8 cellular contexts compared by ENCODE assay signal in the genomic region with DNA sequence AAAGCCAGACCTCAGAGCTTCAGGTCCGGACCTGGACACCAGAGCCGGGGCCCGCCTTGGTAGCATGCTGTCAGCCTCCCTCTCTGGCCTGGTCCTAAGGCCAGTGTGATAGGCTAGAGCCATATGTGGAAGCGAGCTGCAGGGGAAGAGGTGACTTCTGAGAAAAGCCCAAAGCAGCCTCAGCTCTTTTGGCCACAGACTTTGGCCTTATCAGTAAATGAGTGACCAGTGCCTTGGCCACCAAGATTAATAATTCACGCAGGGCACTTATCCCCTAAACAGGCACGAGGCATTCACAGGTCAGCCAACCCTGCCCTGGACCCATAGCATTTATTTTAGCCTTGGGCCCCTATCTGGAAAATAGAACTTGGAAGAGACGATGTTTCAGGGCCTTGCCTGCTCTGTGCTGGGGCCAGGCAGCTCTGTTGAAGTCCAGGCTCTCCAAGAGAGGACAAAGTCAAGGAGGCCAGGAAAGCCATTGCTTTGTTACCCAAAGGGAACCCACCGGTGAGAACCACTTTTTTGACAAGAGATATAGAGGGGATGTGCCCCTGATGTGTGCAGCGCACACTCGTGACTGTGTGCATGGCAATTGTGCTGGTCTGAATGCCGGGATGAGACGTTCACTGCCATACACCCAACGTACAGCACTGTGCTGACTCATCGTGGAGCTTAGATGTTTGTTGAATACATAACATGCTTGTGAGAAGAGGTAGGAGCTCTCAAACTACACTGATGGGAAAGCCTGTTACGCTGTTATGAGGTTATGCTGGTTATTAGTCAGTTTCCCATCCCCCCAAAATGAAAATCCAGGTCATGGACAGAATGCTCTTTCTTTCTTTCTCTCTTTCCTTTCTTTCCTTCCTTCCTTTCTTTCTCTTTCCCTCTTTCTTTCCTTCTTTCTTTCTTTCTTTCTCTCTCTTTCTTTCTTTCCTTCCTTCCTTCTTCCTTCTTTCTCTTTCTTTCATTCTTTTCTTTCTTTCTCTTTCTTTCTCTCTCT. TPM values are rescaled to one million over a fixed set of nuclear protein-coding genes. Genes with fewer than 3 reads are reported as not detected.
DNase-seq lines count a peak whose midpoint lies in the region; ATAC-seq, FAIRE-seq and TF ChIP-seq lines count a peak whose summit lies in the region.

No MANE protein-coding gene starts in this region.

- POLR2A ChIA-PET in WTC11 (lab: Charles Lee) = interaction anchor here (0.6 to 1.6 kb wide), 2 partner anchors 23 to 66 kb away, joined by 5 read pairs; no protein-coding TSS in a partner anchor
- POLR2A ChIA-PET in HepG2 (lab: Yijun Ruan, JAX) = interaction anchor here (0.6 to 4.9 kb wide), 36 partner anchors 11 to 305 kb away, joined by 3 to 239 read pairs (median 8); partner anchors contain the start of genes B4GALT7, F12, FGFR4 and GRK6

- intact Hi-C loops in HepG2 (cut with micrococcal nuclease; ENCODE audit: unreplicated experiment) = loop anchor here (1.0 kb wide), 1 partner anchor 8 kb away; no protein-coding TSS in a partner anchor

- TF ChIP-seq POLR2A in GM12892 (IDR thresholded peaks at IDR 0.05; ENCODE audit: low read depth, low read length) (no peak), HepG2 (IDR thresholded peaks at IDR 0.05; ENCODE audit: insufficient read depth in 1 of 2, low read depth in 2 of 2, low read length in 2 of 2) (peak in 1 of 2 experiments; percentile 92; a peak in 2 of 4 replicates)

- H3K27ac ChIP-seq in HepG2 (ENCODE audit: extremely low read length, insufficient read depth, low read length) = peak overlapping the region; percentile 98

- peak overlapping the region; percentile 86 for H3K9ac ChIP-seq in HepG2 (ENCODE audit: insufficient read depth, low read depth, low read length)

- FAIRE-seq in GM12892 (lab: Jason Lieb, UNC) = peak; percentile 83
- FAIRE-seq in HepG2 (lab: Jason Lieb, UNC) = peak; percentile 97

- H3K4me1 ChIP-seq in HepG2 (ENCODE audit: insufficient read depth, low read length) = peaks cover 96% of the 10 kb centered on the region

- peaks cover 0 to 2% of the 10 kb centered on the region in 2 experiments; a peak in 1 of 5 replicates for H3K27me3 ChIP-seq in HepG2 (ENCODE audit: control insufficient read depth in 1 of 2, insufficient read depth in 2 of 2, low read length in 2 of 2)

- H3K4me3 Mint-ChIP-seq in WTC11 (no peak overlapping the region), mesothelial cell of epicardium (no peak overlapping the region)

- peak; percentile 13; the same call in 1 of the 2 replicates for TF ChIP-seq RAD21 in HepG2 (CRISPR knock-in tag; IDR thresholded peaks at IDR 0.05)

- no peaks in the 10 kb centered on the region for H4K20me1 ChIP-seq in HepG2 (ENCODE audit: insufficient read depth, low read length)

- H3K4me3 ChIP-seq in HepG2 (replicated peaks in 1 of 3; ENCODE audit: insufficient read depth in 1 of 3, low read depth in 2 of 3, low read length in 3 of 3) = peak overlapping the region; percentile 35 to 71 (median 35); a peak in 5 of 6 replicates

- H3K4me1 Mint-ChIP-seq in WTC11 (peaks cover 24% of the 10 kb centered on the region), mesothelial cell of epicardium (no peaks in the 10 kb centered on the region)

- WGBS in HepG2 (ENCODE audit: low lambda C conversion rate) = 0% methylated on average over 9 of the region's 15 CpGs

- TSS peak; percentile 99 for BruUV-seq in HepG2 (replicated peaks; lab: Mats Ljungman, UMichigan)

- peak overlapping the region; percentile 89 for H3K4me2 ChIP-seq in HepG2 (ENCODE audit: low read depth, low read length)

- no peak; a peak in 1 of 4 replicates for TF ChIP-seq EP300 in HepG2 (IDR thresholded peaks at IDR 0.05; ENCODE audit: low read depth in 2 of 2, low read length in 2 of 2)
- TF ChIP-seq EP300 in HepG2 (CRISPR knock-in tag; IDR thresholded peaks at IDR 0.05; ENCODE audit: borderline replicate concordance) = no peak

- in situ Hi-C loops in HepG2 (cut with HindIII; ENCODE audit: extremely low pct_ligation_motif_present, low pct_unique_long_range_greater_than_20kb) = no loop called here

- no peak for TF ChIP-seq CTCF in WTC11 (IDR thresholded peaks at IDR 0.05)
- no peak for TF ChIP-seq CTCF in HepG2 (CRISPR knock-in tag; IDR thresholded peaks at IDR 0.05)
- TF ChIP-seq CTCF in mesothelial cell of epicardium (IDR thresholded peaks at IDR 0.05; ENCODE audit: unreplicated experiment) = no peak

- H3K79me2 ChIP-seq in HepG2 (ENCODE audit: insufficient read depth, low read length) = no peaks in the 10 kb centered on the region

- ATAC-seq in HG02943 (IDR thresholded peaks at IDR 0.05; ENCODE audit: low read depth, unreplicated experiment) (peak; percentile 65), WTC11 (no peak), HepG2 (peak; percentile 89), HG03039 (IDR thresholded peaks at IDR 0.05; ENCODE audit: unreplicated experiment) (no peak)

- peaks cover 18% of the 10 kb centered on the region for H3K27me3 Mint-ChIP-seq in WTC11 (ENCODE audit: low read depth)
- H3K27me3 Mint-ChIP-seq in mesothelial cell of epicardium (ENCODE audit: low read depth) = no peaks in the 10 kb centered on the region

- H3K36me3 ChIP-seq in HepG2 (replicated peaks in 1 of 2; ENCODE audit: control insufficient read depth in 1 of 2, insufficient read depth in 2 of 2, low read length in 2 of 2) = no peaks in the 10 kb centered on the region

- H3K9me3 Mint-ChIP-seq in WTC11 = no peaks in the 10 kb centered on the region
- H3K9me3 Mint-ChIP-seq in mesothelial cell of epicardium = no peaks in the 10 kb centered on the region

- CTCF ChIA-PET in WTC11 (lab: Charles Lee) (interaction anchor here (0.5 to 4.6 kb wide), 9 partner anchors 9 to 198 kb away, joined by 3 to 52 read pairs (median 5); no protein-coding TSS in a partner anchor), HepG2 (lab: Yijun Ruan, JAX; ENCODE audit: low intra/inter-chr PET ratio, low total read pairs) (interaction anchor here (1.0 kb wide), 1 partner anchor 75 kb away, joined by 3 read pairs; no protein-coding TSS in a partner anchor)

- H3K9me3 ChIP-seq in HepG2 (ENCODE audit: low read length) = no peaks in the 10 kb centered on the region

- DNase-seq in GM12892 (ENCODE audit: insufficient read length) (no peak), WTC11 (ENCODE audit: low spot score) (no peak), HepG2 (ENCODE audit: low spot score) (peak; percentile 94), NCI-H1105 treated with DMSO at 0.1 percent for 48 hours (lab: John Stamatoyannopoulos, UW) (no peak), GDM1 (lab: John Stamatoyannopoulos, UW) (no peak), mesothelial cell of epicardium (ENCODE audit: low spot score in 2 of 2, unreplicated experiment in 2 of 2) (no peak)

- H3K27ac Mint-ChIP-seq in WTC11 (no peak overlapping the region), mesothelial cell of epicardium (no peak overlapping the region)

- H2AFZ ChIP-seq in HepG2 (ENCODE audit: low read length) = no peak overlapping the region

- H3K36me3 Mint-ChIP-seq in WTC11 (no peaks in the 10 kb centered on the region), mesothelial cell of epicardium (no peaks in the 10 kb centered on the region)

RNA-seq across cellular contexts. Expression of gene SLC34A1, which starts 5.0 kb away (rescaled TPM):
- not detected for polyA plus RNA-seq in GM12892 (2012; ENCODE audit: missing spikeins)
- total RNA-seq in WTC11 (2021) (not detected in 3 replicates), HepG2 (2016; rRNA removed; fragmentation: Illumina TruSeq; extraction: Trizol) (0.20 TPM in 1 of 2 replicates, not detected in the other), mesothelial cell of epicardium (not detected in 3 replicates)
- total RNA-seq in HepG2 (2016; cell fraction: cytosol; rRNA removed; fragmentation: Illumina TruSeq; extraction: Trizol; ENCODE audit: low read depth) = not detected in 2 replicates
- not detected in 2 replicates for total RNA-seq in HepG2 (2016; cell fraction: insoluble cytoplasmic fraction; rRNA removed; fragmentation: Illumina TruSeq; extraction: Trizol)
- total RNA-seq in HepG2 (2016; cell fraction: membrane; rRNA removed; fragmentation: Illumina TruSeq; extraction: Trizol) = not detected in 2 replicates
- not detected in 2 replicates for total RNA-seq in HepG2 (2016; cell fraction: nucleus; rRNA removed; fragmentation: Illumina TruSeq; extraction: Trizol)
- 0.03 TPM in 2 replicates for polyA plus RNA-seq in HepG2 (2011; rRNA removed)
- polyA plus RNA-seq in HepG2 (2011; cell fraction: cytosol; rRNA removed) = 0.03 TPM in 1 of 2 replicates, not detected in the other
- polyA plus RNA-seq in HepG2 (2011; cell fraction: nucleus; rRNA removed) = 0.21 and 0.24 TPM in 2 replicates
- not detected in 2 replicates for polyA plus RNA-seq in HepG2 (2012)
- not detected in 2 replicates for polyA plus RNA-seq in HepG2 (2016; cell fraction: cytosol; fragmentation: Illumina TruSeq; extraction: Trizol; ENCODE audit: low read depth)
- polyA plus RNA-seq in HepG2 (2016; cell fraction: insoluble cytoplasmic fraction; fragmentation: Illumina TruSeq; extraction: Trizol; ENCODE audit: low read depth) = not detected in 2 replicates
- not detected in 2 replicates for polyA plus RNA-seq in HepG2 (2016; cell fraction: membrane; fragmentation: Illumina TruSeq; extraction: Trizol; ENCODE audit: low read depth)
- polyA plus RNA-seq in HepG2 (2016; cell fraction: nucleus; fragmentation: Illumina TruSeq; extraction: Trizol; ENCODE audit: insufficient read depth, low read depth) = not detected in 2 replicates
- not detected in 2 replicates for polyA minus RNA-seq in HepG2 (2011; rRNA and poly(A)+ RNA removed; ENCODE audit: low replicate concordance)
- 1.4 TPM in 1 of 2 replicates, not detected in the other for polyA minus RNA-seq in HepG2 (2011; cell fraction: cytosol; rRNA and poly(A)+ RNA removed)
- not detected in 2 replicates for polyA minus RNA-seq in HepG2 (2011; cell fraction: nucleus; rRNA and poly(A)+ RNA removed)

RNA-seq across cellular contexts. Expression of gene PFN3, which starts 21.3 kb away (rescaled TPM):
- polyA plus RNA-seq in GM12892 (2012; ENCODE audit: missing spikeins) = not detected
- total RNA-seq in WTC11 (2021) = 0.48 TPM in 1 of 3 replicates, not detected in the others
- total RNA-seq in HepG2 (2016; rRNA removed; fragmentation: Illumina TruSeq; extraction: Trizol) = not detected in 2 replicates
- total RNA-seq in HepG2 (2016; cell fraction: cytosol; rRNA removed; fragmentation: Illumina TruSeq; extraction: Trizol; ENCODE audit: low read depth) = not detected in 2 replicates
- not detected in 2 replicates for total RNA-seq in HepG2 (2016; cell fraction: insoluble cytoplasmic fraction; rRNA removed; fragmentation: Illumina TruSeq; extraction: Trizol)
- not detected in 2 replicates for total RNA-seq in HepG2 (2016; cell fraction: membrane; rRNA removed; fragmentation: Illumina TruSeq; extraction: Trizol)
- total RNA-seq in HepG2 (2016; cell fraction: nucleus; rRNA removed; fragmentation: Illumina TruSeq; extraction: Trizol) = not detected in 2 replicates
- polyA plus RNA-seq in HepG2 (2011; rRNA removed) = not detected in 2 replicates
- polyA plus RNA-seq in HepG2 (2011; cell fraction: cytosol; rRNA removed) = not detected in 2 replicates
- not detected in 2 replicates for polyA plus RNA-seq in HepG2 (2011; cell fraction: nucleus; rRNA removed)
- polyA plus RNA-seq in HepG2 (2012) = not detected in 2 replicates
- not detected in 2 replicates for polyA plus RNA-seq in HepG2 (2016; cell fraction: cytosol; fragmentation: Illumina TruSeq; extraction: Trizol; ENCODE audit: low read depth)
- polyA plus RNA-seq in HepG2 (2016; cell fraction: insoluble cytoplasmic fraction; fragmentation: Illumina TruSeq; extraction: Trizol; ENCODE audit: low read depth) = not detected in 2 replicates
- polyA plus RNA-seq in HepG2 (2016; cell fraction: membrane; fragmentation: Illumina TruSeq; extraction: Trizol; ENCODE audit: low read depth) = not detected in 2 replicates
- polyA plus RNA-seq in HepG2 (2016; cell fraction: nucleus; fragmentation: Illumina TruSeq; extraction: Trizol; ENCODE audit: insufficient read depth, low read depth) = not detected in 2 replicates
- not detected in 2 replicates for polyA minus RNA-seq in HepG2 (2011; rRNA and poly(A)+ RNA removed; ENCODE audit: low replicate concordance)
- polyA minus RNA-seq in HepG2 (2011; cell fraction: cytosol; rRNA and poly(A)+ RNA removed) = not detected in 2 replicates
- polyA minus RNA-seq in HepG2 (2011; cell fraction: nucleus; rRNA and poly(A)+ RNA removed) = not detected in 2 replicates
- not detected in 3 replicates for total RNA-seq in mesothelial cell of epicardium

RNA-seq across cellular contexts. Expression of gene RGS14, which starts 21.5 kb away (rescaled TPM):
- polyA plus RNA-seq in GM12892 (2012; ENCODE audit: missing spikeins) = 26.0 TPM
- total RNA-seq in WTC11 (2021) (60.4 to 74.6 TPM (median 64.6 TPM) in 3 replicates), HepG2 (2016; rRNA removed; fragmentation: Illumina TruSeq; extraction: Trizol) (10.7 and 11.1 TPM in 2 replicates), mesothelial cell of epicardium (13.5 to 16.1 TPM (median 14.1 TPM) in 3 replicates)
- 15.3 and 15.8 TPM in 2 replicates for total RNA-seq in HepG2 (2016; cell fraction: cytosol; rRNA removed; fragmentation: Illumina TruSeq; extraction: Trizol; ENCODE audit: low read depth)
- total RNA-seq in HepG2 (2016; cell fraction: insoluble cytoplasmic fraction; rRNA removed; fragmentation: Illumina TruSeq; extraction: Trizol) = 7.2 and 12.8 TPM in 2 replicates
- 15.5 and 16.6 TPM in 2 replicates for total RNA-seq in HepG2 (2016; cell fraction: membrane; rRNA removed; fragmentation: Illumina TruSeq; extraction: Trizol)
- total RNA-seq in HepG2 (2016; cell fraction: nucleus; rRNA removed; fragmentation: Illumina TruSeq; extraction: Trizol) = 7.6 and 9.6 TPM in 2 replicates
- polyA plus RNA-seq in HepG2 (2011; rRNA removed) = 17.2 and 27.9 TPM in 2 replicates
- 20.3 and 35.1 TPM in 2 replicates for polyA plus RNA-seq in HepG2 (2011; cell fraction: cytosol; rRNA removed)
- polyA plus RNA-seq in HepG2 (2011; cell fraction: nucleus; rRNA removed) = 48.0 and 49.7 TPM in 2 replicates
- 9.3 and 16.2 TPM in 2 replicates for polyA plus RNA-seq in HepG2 (2012)
- polyA plus RNA-seq in HepG2 (2016; cell fraction: cytosol; fragmentation: Illumina TruSeq; extraction: Trizol; ENCODE audit: low read depth) = 11.0 and 13.5 TPM in 2 replicates
- 14.8 and 16.5 TPM in 2 replicates for polyA plus RNA-seq in HepG2 (2016; cell fraction: insoluble cytoplasmic fraction; fragmentation: Illumina TruSeq; extraction: Trizol; ENCODE audit: low read depth)
- 11.0 and 11.4 TPM in 2 replicates for polyA plus RNA-seq in HepG2 (2016; cell fraction: membrane; fragmentation: Illumina TruSeq; extraction: Trizol; ENCODE audit: low read depth)
- 19.6 TPM in 2 replicates for polyA plus RNA-seq in HepG2 (2016; cell fraction: nucleus; fragmentation: Illumina TruSeq; extraction: Trizol; ENCODE audit: insufficient read depth, low read depth)
- polyA minus RNA-seq in HepG2 (2011; rRNA and poly(A)+ RNA removed; ENCODE audit: low replicate concordance) = 0.82 and 20.7 TPM in 2 replicates
- polyA minus RNA-seq in HepG2 (2011; cell fraction: cytosol; rRNA and poly(A)+ RNA removed) = 7.2 and 9.7 TPM in 2 replicates
- 10.6 and 12.8 TPM in 2 replicates for polyA minus RNA-seq in HepG2 (2011; cell fraction: nucleus; rRNA and poly(A)+ RNA removed)

RNA-seq across cellular contexts. Expression of gene LMAN2, which starts 27.7 kb away (rescaled TPM):
- 44.8 TPM for polyA plus RNA-seq in GM12892 (2012; ENCODE audit: missing spikeins)
- total RNA-seq in WTC11 (2021) = 141 to 162 TPM (median 147 TPM) in 3 replicates
- 94.5 and 191 TPM in 2 replicates for total RNA-seq in HepG2 (2016; rRNA removed; fragmentation: Illumina TruSeq; extraction: Trizol)
- total RNA-seq in HepG2 (2016; cell fraction: cytosol; rRNA removed; fragmentation: Illumina TruSeq; extraction: Trizol; ENCODE audit: low read depth) = 72.5 and 74.4 TPM in 2 replicates
- total RNA-seq in HepG2 (2016; cell fraction: insoluble cytoplasmic fraction; rRNA removed; fragmentation: Illumina TruSeq; extraction: Trizol) = 86.8 and 210 TPM in 2 replicates
- total RNA-seq in HepG2 (2016; cell fraction: membrane; rRNA removed; fragmentation: Illumina TruSeq; extraction: Trizol) = 109 and 128 TPM in 2 replicates
- total RNA-seq in HepG2 (2016; cell fraction: nucleus; rRNA removed; fragmentation: Illumina TruSeq; extraction: Trizol) = 152 and 179 TPM in 2 replicates
- polyA plus RNA-seq in HepG2 (2011; rRNA removed) = 193 and 197 TPM in 2 replicates
- polyA plus RNA-seq in HepG2 (2011; cell fraction: cytosol; rRNA removed) = 220 and 352 TPM in 2 replicates
- polyA plus RNA-seq in HepG2 (2011; cell fraction: nucleus; rRNA removed) = 256 and 281 TPM in 2 replicates
- 71.8 and 108 TPM in 2 replicates for polyA plus RNA-seq in HepG2 (2012)
- polyA plus RNA-seq in HepG2 (2016; cell fraction: cytosol; fragmentation: Illumina TruSeq; extraction: Trizol; ENCODE audit: low read depth) = 82.2 and 93.0 TPM in 2 replicates
- polyA plus RNA-seq in HepG2 (2016; cell fraction: insoluble cytoplasmic fraction; fragmentation: Illumina TruSeq; extraction: Trizol; ENCODE audit: low read depth) = 90.8 and 112 TPM in 2 replicates
- polyA plus RNA-seq in HepG2 (2016; cell fraction: membrane; fragmentation: Illumina TruSeq; extraction: Trizol; ENCODE audit: low read depth) = 103 and 135 TPM in 2 replicates
- 241 and 283 TPM in 2 replicates for polyA plus RNA-seq in HepG2 (2016; cell fraction: nucleus; fragmentation: Illumina TruSeq; extraction: Trizol; ENCODE audit: insufficient read depth, low read depth)
- 353 and 575 TPM in 2 replicates for polyA minus RNA-seq in HepG2 (2011; rRNA and poly(A)+ RNA removed; ENCODE audit: low replicate concordance)
- polyA minus RNA-seq in HepG2 (2011; cell fraction: cytosol; rRNA and poly(A)+ RNA removed) = 147 and 182 TPM in 2 replicates
- 87.0 and 96.2 TPM in 2 replicates for polyA minus RNA-seq in HepG2 (2011; cell fraction: nucleus; rRNA and poly(A)+ RNA removed)
- 85.4 to 87.2 TPM (median 87.0 TPM) in 3 replicates for total RNA-seq in mesothelial cell of epicardium

RNA-seq across cellular contexts. Expression of gene F12, which starts 30.2 kb away (rescaled TPM):
- 0.74 TPM for polyA plus RNA-seq in GM12892 (2012; ENCODE audit: missing spikeins)
- total RNA-seq in WTC11 (2021) (10.0 to 12.8 TPM (median 12.1 TPM) in 3 replicates), HepG2 (2016; rRNA removed; fragmentation: Illumina TruSeq; extraction: Trizol) (1.3 and 3.0 TPM in 2 replicates), mesothelial cell of epicardium (2.1 to 2.7 TPM (median 2.3 TPM) in 3 replicates)
- total RNA-seq in HepG2 (2016; cell fraction: cytosol; rRNA removed; fragmentation: Illumina TruSeq; extraction: Trizol; ENCODE audit: low read depth) = 1.9 and 3.1 TPM in 2 replicates
- total RNA-seq in HepG2 (2016; cell fraction: insoluble cytoplasmic fraction; rRNA removed; fragmentation: Illumina TruSeq; extraction: Trizol) = 1.4 and 3.6 TPM in 2 replicates
- total RNA-seq in HepG2 (2016; cell fraction: membrane; rRNA removed; fragmentation: Illumina TruSeq; extraction: Trizol) = 2.4 and 3.3 TPM in 2 replicates
- total RNA-seq in HepG2 (2016; cell fraction: nucleus; rRNA removed; fragmentation: Illumina TruSeq; extraction: Trizol) = 2.3 and 3.0 TPM in 2 replicates
- 2.5 and 3.1 TPM in 2 replicates for polyA plus RNA-seq in HepG2 (2011; rRNA removed)
- polyA plus RNA-seq in HepG2 (2011; cell fraction: cytosol; rRNA removed) = 1.5 and 3.0 TPM in 2 replicates
- polyA plus RNA-seq in HepG2 (2011; cell fraction: nucleus; rRNA removed) = 27.2 and 32.3 TPM in 2 replicates
- polyA plus RNA-seq in HepG2 (2012) = 3.6 and 10.3 TPM in 2 replicates
- polyA plus RNA-seq in HepG2 (2016; cell fraction: cytosol; fragmentation: Illumina TruSeq; extraction: Trizol; ENCODE audit: low read depth) = 3.7 and 5.9 TPM in 2 replicates
- polyA plus RNA-seq in HepG2 (2016; cell fraction: insoluble cytoplasmic fraction; fragmentation: Illumina TruSeq; extraction: Trizol; ENCODE audit: low read depth) = 1.6 and 2.3 TPM in 2 replicates
- polyA plus RNA-seq in HepG2 (2016; cell fraction: membrane; fragmentation: Illumina TruSeq; extraction: Trizol; ENCODE audit: low read depth) = 3.4 and 5.0 TPM in 2 replicates
- 6.6 and 9.9 TPM in 2 replicates for polyA plus RNA-seq in HepG2 (2016; cell fraction: nucleus; fragmentation: Illumina TruSeq; extraction: Trizol; ENCODE audit: insufficient read depth, low read depth)
- 2.5 and 2.6 TPM in 2 replicates for polyA minus RNA-seq in HepG2 (2011; rRNA and poly(A)+ RNA removed; ENCODE audit: low replicate concordance)
- 0.30 and 1.2 TPM in 2 replicates for polyA minus RNA-seq in HepG2 (2011; cell fraction: cytosol; rRNA and poly(A)+ RNA removed)
- 1.0 and 1.7 TPM in 2 replicates for polyA minus RNA-seq in HepG2 (2011; cell fraction: nucleus; rRNA and poly(A)+ RNA removed)

Comparison
In these comparisons a context has a peak if more than half of its experiments do, and no peak if none do; other contexts are left out.
1. ATAC-seq: peak in HG02943 (single experiment) and HepG2 (single experiment); none in WTC11 (single experiment) and HG03039 (single experiment).